Comparison of ENCODE assay signal across 9 cellular contexts in the genomic region with DNA sequence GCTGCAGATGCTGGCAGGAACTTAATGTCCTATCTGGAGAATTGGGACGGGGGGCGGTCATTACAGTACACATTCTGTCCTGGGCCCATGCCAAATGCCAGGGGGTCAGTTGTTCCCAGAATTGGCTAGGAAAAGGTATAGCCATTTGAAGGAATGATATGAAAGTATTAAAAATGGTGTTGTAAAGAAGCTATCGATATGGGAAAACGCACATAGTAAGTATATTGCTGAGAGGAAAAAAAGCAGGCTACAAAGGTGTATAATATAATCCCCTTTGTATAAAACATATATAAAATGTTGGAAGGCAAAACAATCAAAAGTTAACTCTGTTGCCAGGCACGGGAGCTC. TPM values are rescaled to one million over a fixed set of nuclear protein-coding genes. Genes with fewer than 3 reads are reported as not detected.
DNase-seq lines count a peak whose midpoint lies in the region; ATAC-seq and TF ChIP-seq lines count a peak whose summit lies in the region.
"Had no signal": no experiment of that assay in that cellular context is flagged by ENCODE, and none has a peak within 500 bp of the region (broad histone marks: within the 10 kb centered on the region; RNA-seq: fewer than 3 reads in every experiment).

No MANE protein-coding gene starts in this region.

- CTCF ChIA-PET in Panc1 (lab: Charles Lee), result interaction anchor here (0.6 to 1.6 kb wide), 4 partner anchors 24 to 125 kb away, joined by 3 to 4 read pairs (median 4); a partner anchor contains a TSS

- intact Hi-C loops in Panc1 (cut with micrococcal nuclease; ENCODE audit: unreplicated experiment) (no loop called here), esophagus squamous epithelium (cut with DNase I) (no loop called here), prostate gland (cut with DNase I) (no loop called here)

- no peaks in the 10 kb centered on the region for H4K20me1 ChIP-seq in DOHH2 (ENCODE audit: control insufficient read depth, insufficient read depth, low read depth, low read length)

- BruUV-seq in Panc1 (replicated peaks; lab: Mats Ljungman, UMichigan), result no TSS peak

- H3K9me3 ChIP-seq in DOHH2 (ENCODE audit: control insufficient read depth, insufficient read depth, low read length), result no peaks in the 10 kb centered on the region
- H3K9me3 ChIP-seq in Panc1 (ENCODE audit: control insufficient read depth, insufficient read depth, low read depth, low read length), result no peaks in the 10 kb centered on the region
- no peaks in the 10 kb centered on the region for H3K9me3 ChIP-seq in esophagus squamous epithelium
- no peaks in the 10 kb centered on the region for H3K9me3 ChIP-seq in prostate gland

- POLR2A ChIA-PET in Panc1 (lab: Charles Lee), result interaction anchor here (0.6 to 1.0 kb wide), 2 partner anchors 24 to 67 kb away, joined by 7 read pairs; a partner anchor contains a TSS

- in situ Hi-C loops in Panc1 (cut with HindIII; ENCODE audit: low pct_unique_long_range_greater_than_20kb, low sequenced_read_pairs), result no loop called here

- H3F3A ChIP-seq in DOHH2 (ENCODE audit: control insufficient read depth, insufficient read depth), result peaks cover 7% of the 10 kb centered on the region

- DNase-seq in Panc1 (ENCODE audit: low read depth, low spot score) (no peak), esophagus squamous epithelium (lab: John Stamatoyannopoulos, UW) (no peak), prostate gland (ENCODE audit: low spot score) (no peak), NCI-H1105 (lab: John Stamatoyannopoulos, UW) (no peak), DMS153 treated with DMSO at 0.1 percent for 48 hours (lab: John Stamatoyannopoulos, UW; ENCODE audit: unreplicated experiment) (no peak)
- no peak for DNase-seq in stimulated activated naive CD4-positive, alpha-beta T cell (lab: John Stamatoyannopoulos, UW)

- H3K4me1 ChIP-seq in DOHH2 (ENCODE audit: control insufficient read depth, low read length) (peaks cover 49% of the 10 kb centered on the region), Panc1 (ENCODE audit: control insufficient read depth, insufficient read depth, low read length) (peaks cover 48% of the 10 kb centered on the region), esophagus squamous epithelium (peaks cover 9 to 53% (median 15%) of the 10 kb centered on the region in 3 donors), prostate gland (replicated peaks) (no peaks in the 10 kb centered on the region)

- H3K4me2 ChIP-seq in DOHH2 (ENCODE audit: low read length), result peak overlapping the region; percentile 89

- TF ChIP-seq CTCF in DOHH2 (IDR thresholded peaks at IDR 0.05; ENCODE audit: low read depth, low read length, poor library complexity, severe bottlenecking) (no peak), Panc1 (IDR thresholded peaks at IDR 0.05) (no peak), esophagus squamous epithelium (IDR thresholded peaks at IDR 0.05) (no peak), prostate gland (IDR thresholded peaks at IDR 0.05) (no peak)

- no peak for TF ChIP-seq POLR2A in esophagus squamous epithelium (IDR thresholded peaks at IDR 0.05)
- TF ChIP-seq POLR2A in prostate gland (IDR thresholded peaks at IDR 0.05), result no peak

- peak overlapping the region; percentile 70 for H3K27ac ChIP-seq in DOHH2 (ENCODE audit: low read depth, low read length)
- H3K27ac ChIP-seq in Panc1 (ENCODE audit: low read length), result peak overlapping the region; percentile 97
- peak overlapping the region; percentile 50 to 96 (median 90) for H3K27ac ChIP-seq in esophagus squamous epithelium
- peak overlapping the region; percentile 43 to 70 for H3K27ac ChIP-seq in prostate gland

- H3K4me3 ChIP-seq in DOHH2 (ENCODE audit: low read length) (peak overlapping the region; percentile 83), Panc1 (ENCODE audit: low read depth in 2 of 2, low read length in 2 of 2) (peak overlapping the region; percentile 64 to 83), esophagus squamous epithelium (peak overlapping the region; percentile 31 to 68 (median 58)), prostate gland (peak overlapping the region; percentile 23 to 44)

- WGBS in esophagus squamous epithelium, 2 donors, result 15 to 25% methylated on average over 4 to 5 of the region's 5 CpGs
- 19% methylated on average over 5 of the region's 5 CpGs for WGBS in prostate gland

- peaks cover 32% of the 10 kb centered on the region for H3K79me2 ChIP-seq in DOHH2 (ENCODE audit: control insufficient read depth, low read length)

- H3K36me3 ChIP-seq in DOHH2 (ENCODE audit: control insufficient read depth, low read length) (peaks cover 43% of the 10 kb centered on the region), Panc1 (ENCODE audit: control insufficient read depth, insufficient read depth, low read length) (peaks cover 3% of the 10 kb centered on the region), esophagus squamous epithelium (peaks cover 0 to 21% (median 0%) of the 10 kb centered on the region in 3 donors), prostate gland (no peaks in the 10 kb centered on the region)

- ATAC-seq in Panc1 (no peak), HG02884 (IDR thresholded peaks at IDR 0.05; ENCODE audit: unreplicated experiment) (no peak)

- H3K27me3 ChIP-seq in DOHH2 (ENCODE audit: control insufficient read depth, low read length), result no peaks in the 10 kb centered on the region
- no peaks in the 10 kb centered on the region for H3K27me3 ChIP-seq in Panc1 (ENCODE audit: control insufficient read depth, insufficient read depth, low read length)
- H3K27me3 ChIP-seq in esophagus squamous epithelium, result no peaks in the 10 kb centered on the region
- H3K27me3 ChIP-seq in prostate gland (replicated peaks; ENCODE audit: insufficient read depth), result no peaks in the 10 kb centered on the region

- no peaks in the 10 kb centered on the region for H3K9me2 ChIP-seq in DOHH2 (replicated peaks; ENCODE audit: control insufficient read depth, low read length)

RNA-seq across cellular contexts. Expression of a gene that starts 0.5 kb away (rescaled TPM):
- total RNA-seq in Panc1 (2021; ENCODE audit: unreplicated experiment) (34.0 TPM), esophagus squamous epithelium (10 to 100 TPM in 1 of 4 donors, 1 to 10 TPM in 3; 1.3 to 17.5 (median 5.1) TPM), prostate gland (1 to 10 TPM; 1.1 to 1.8 TPM)
- polyA plus RNA-seq in Panc1 (2012; ENCODE audit: insufficient read length), result 15.0 TPM
- total RNA-seq: sciatic nerve had no signal

RNA-seq across cellular contexts. Expression of a gene that starts 7.4 kb away (rescaled TPM):
- total RNA-seq in Panc1 (2021; ENCODE audit: unreplicated experiment) (39.9 TPM), esophagus squamous epithelium (10 to 100 TPM in 3 of 4 donors, 1 to 10 TPM in 1; 6.6 to 19.6 (median 14.2) TPM), prostate gland (10 to 100 TPM; 22.8 to 26.2 TPM)
- polyA plus RNA-seq in Panc1 (2012; ENCODE audit: insufficient read length), result 87.7 TPM

RNA-seq across cellular contexts. Expression of a gene that starts 7.6 kb away (rescaled TPM):
- total RNA-seq in Panc1 (2021; ENCODE audit: unreplicated experiment), result 29,896 TPM
- 43.7 TPM for polyA plus RNA-seq in Panc1 (2012; ENCODE audit: insufficient read length)
- total RNA-seq in esophagus squamous epithelium, result 1,000 to 10,000 TPM in 3 of 4 donors, 100 to 1,000 TPM in 1; 759 to 4,621 (median 3,503) TPM
- total RNA-seq in prostate gland, result over 10,000 TPM in 1 of 2 donors, 1,000 to 10,000 TPM in 1; 1,879 to 13,864 TPM

RNA-seq across cellular contexts. Expression of a gene that starts 8.3 kb away (rescaled TPM):
- total RNA-seq in Panc1 (2021; ENCODE audit: unreplicated experiment), result 0.31 TPM
- polyA plus RNA-seq in Panc1 (2012; ENCODE audit: insufficient read length), result 1.1 TPM
- 1 to 10 TPM in 1 of 4 donors, not detected in 3; 2.2 TPM for total RNA-seq in esophagus squamous epithelium
- total RNA-seq in prostate gland, result not detected
- total RNA-seq: sciatic nerve had no signal

RNA-seq across cellular contexts. Expression of a gene that starts 14.7 kb away (rescaled TPM):
- total RNA-seq in Panc1 (2021; ENCODE audit: unreplicated experiment), result not detected
- polyA plus RNA-seq in Panc1 (2012; ENCODE audit: insufficient read length), result not detected
- total RNA-seq in esophagus squamous epithelium, result 1 to 10 TPM in 3 of 4 donors, under 1 TPM in 1; 0.42 to 4.2 (median 1.5) TPM
- total RNA-seq in prostate gland, result under 1 TPM; 0.18 to 0.68 TPM
